10 cellular contexts compared by ENCODE assay signal in genomic region chr17:4584125-4584834, GRCh38. TPM values are rescaled to one million over a fixed set of nuclear protein-coding genes. Genes with fewer than 3 reads are reported as not detected.
DNase-seq lines count a peak whose midpoint lies in the region; ATAC-seq, FAIRE-seq and TF ChIP-seq lines count a peak whose summit lies in the region.
"Had no signal": no experiment of that assay in that cellular context is flagged by ENCODE, and none has a peak within 500 bp of the region (broad histone marks: within the 10 kb centered on the region; RNA-seq: fewer than 3 reads in every experiment).

TSS of gene SMTNL2 (plus strand) at chr17:4584529. CDS start at chr17:4584606, 77 bp downstream.

- peak within 1 kb of the TSS; percentile 41 for H3K4me3 Mint-ChIP-seq in activated T-helper 17 cell treated with anti-CD3 and anti-CD28 coated beads, Interleukin-2, amount 50 U/mL, for 72 hours
- H3K4me3 Mint-ChIP-seq in stimulated activated naive B cell treated with anti-CD40 and anti-IgM and Interleukin-4, amounts not matched to agents 10 μg/mL and 1 μg/mL and 100 μg/mL, for 72 hours: peak within 1 kb of the TSS; percentile 74 to 79

- peaks cover 27 to 43% of the 10 kb centered on the region in 2 donors for H3K4me1 ChIP-seq in kidney (ENCODE audit: control insufficient read depth in 1 of 2, insufficient read depth in 1 of 2, low read depth in 1 of 2, low read length in 2 of 2)

- FAIRE-seq in kidney (lab: Jason Lieb, UNC): no peak
- FAIRE-seq in H54 (lab: Jason Lieb, UNC): no peak
- FAIRE-seq: A204.1, frontal cortex had no signal

- H3K27ac Mint-ChIP-seq in activated T-helper 17 cell treated with anti-CD3 and anti-CD28 coated beads, Interleukin-2, amount 50 U/mL, for 72 hours: no peak within 1 kb of the TSS
- no peak within 1 kb of the TSS for H3K27ac Mint-ChIP-seq in stimulated activated naive B cell treated with anti-CD40 and anti-IgM and Interleukin-4, amounts not matched to agents 10 μg/mL and 1 μg/mL and 100 μg/mL, for 72 hours

- no peaks in the 10 kb centered on the region for H3K36me3 Mint-ChIP-seq in activated T-helper 17 cell treated with anti-CD3 and anti-CD28 coated beads, Interleukin-2, amount 50 U/mL, for 72 hours (ENCODE audit: low read depth)
- no peaks in the 10 kb centered on the region for H3K36me3 Mint-ChIP-seq in stimulated activated naive B cell treated with anti-CD40 and anti-IgM and Interleukin-4, amounts not matched to agents 10 μg/mL and 1 μg/mL and 100 μg/mL, for 72 hours

- no peak for ATAC-seq in activated T-helper 17 cell treated with anti-CD3 and anti-CD28 coated beads, Interleukin-2, amount 50 U/mL, for 72 hours (replicated peaks)
- peak; percentile 48 to 64 for ATAC-seq in stimulated activated naive B cell treated with anti-CD40 and anti-IgM and Interleukin-4, amounts not matched to agents 10 μg/mL and 1 μg/mL and 100 μg/mL, for 72 hours (replicated peaks)
- no peak for ATAC-seq in HG02885 (IDR thresholded peaks at IDR 0.05; ENCODE audit: poor library complexity, unreplicated experiment)

- H3K4me3 ChIP-seq in kidney (ENCODE audit: low read length in 2 of 2): peak within 1 kb of the TSS; percentile 59 to 72

- H3K9me3 ChIP-seq in kidney (ENCODE audit: control insufficient read depth in 1 of 2, low read length in 2 of 2): no peaks in the 10 kb centered on the region

- peaks cover 35% of the 10 kb centered on the region for H3K27me3 Mint-ChIP-seq in activated T-helper 17 cell treated with anti-CD3 and anti-CD28 coated beads, Interleukin-2, amount 50 U/mL, for 72 hours
- peaks cover 56 to 69% of the 10 kb centered on the region in 2 donors for H3K27me3 Mint-ChIP-seq in stimulated activated naive B cell treated with anti-CD40 and anti-IgM and Interleukin-4, amounts not matched to agents 10 μg/mL and 1 μg/mL and 100 μg/mL, for 72 hours

- no peaks in the 10 kb centered on the region for H3K9me3 Mint-ChIP-seq in activated T-helper 17 cell treated with anti-CD3 and anti-CD28 coated beads, Interleukin-2, amount 50 U/mL, for 72 hours
- no peaks in the 10 kb centered on the region for H3K9me3 Mint-ChIP-seq in stimulated activated naive B cell treated with anti-CD40 and anti-IgM and Interleukin-4, amounts not matched to agents 10 μg/mL and 1 μg/mL and 100 μg/mL, for 72 hours

- H3K9ac ChIP-seq in kidney (ENCODE audit: low read length in 2 of 2): peak within 1 kb of the TSS; percentile 25 to 79

- DNase-seq in NCI-H1105 treated with DMSO at 0.1 percent for 48 hours (lab: John Stamatoyannopoulos, UW): peak; percentile 30
- no peak for DNase-seq in NCI-H1105 (lab: John Stamatoyannopoulos, UW)
- peak; percentile 88 for DNase-seq in kidney
- no peak for DNase-seq in stimulated activated naive B cell treated with anti-CD40 and anti-IgM and Interleukin-4, amounts not matched to agents 10 μg/mL and 1 μg/mL and 100 μg/mL, for 72 hours
- DNase-seq in H54 (ENCODE audit: insufficient read length, low spot score): no peak
- no peak for DNase-seq in DMS153 treated with DMSO at 0.1 percent for 48 hours (lab: John Stamatoyannopoulos, UW; ENCODE audit: unreplicated experiment)

- H3K36me3 ChIP-seq in kidney (ENCODE audit: control insufficient read depth in 1 of 2, insufficient read depth in 2 of 2, low read length in 2 of 2): no peaks in the 10 kb centered on the region

- intact Hi-C loops in kidney (cut with DNase I): no loop called here

- TF ChIP-seq CTCF in kidney (IDR thresholded peaks at IDR 0.05; ENCODE audit: borderline replicate concordance, extremely low read depth, insufficient read depth): no peak

- no peaks in the 10 kb centered on the region for H3K4me1 Mint-ChIP-seq in activated T-helper 17 cell treated with anti-CD3 and anti-CD28 coated beads, Interleukin-2, amount 50 U/mL, for 72 hours
- peaks cover 7 to 9% of the 10 kb centered on the region in 2 donors for H3K4me1 Mint-ChIP-seq in stimulated activated naive B cell treated with anti-CD40 and anti-IgM and Interleukin-4, amounts not matched to agents 10 μg/mL and 1 μg/mL and 100 μg/mL, for 72 hours

- TF ChIP-seq POLR2A in H54 (IDR thresholded peaks at IDR 0.05; ENCODE audit: low read depth, low read length): no peak

- peak within 1 kb of the TSS; percentile 82 to 95 for H3K27ac ChIP-seq in kidney (ENCODE audit: low read depth in 2 of 2, low read length in 2 of 2)

RNA-seq across cellular contexts. Expression of gene SMTNL2, which starts in this region (rescaled TPM):
- not detected for total RNA-seq in activated T-helper 17 cell treated with anti-CD3 and anti-CD28 coated beads, Interleukin-2, amount 50 U/mL, for 72 hours
- total RNA-seq in kidney: 25.6 TPM
- polyA plus RNA-seq in kidney (ENCODE audit: insufficient read depth, low read depth, low replicate concordance): 58.1 TPM

Comparison
In these comparisons a context has a peak if more than half of its experiments do, and no peak if none do; other contexts are left out.
1. RNA of gene SMTNL2 (total RNA-seq): 25.6 TPM in kidney (single experiment); not detected in activated T-helper 17 cell treated with anti-CD3 and anti-CD28 coated beads, Interleukin-2, amount 50 U/mL, for 72 hours; every median in the first group is over 10 times any median in the second.
2. DNase-seq: peak in NCI-H1105 treated with DMSO at 0.1 percent for 48 hours (single experiment) and kidney (single experiment); none in NCI-H1105 (single experiment), stimulated activated naive B cell treated with anti-CD40 and anti-IgM and Interleukin-4, amounts not matched to agents 10 μg/mL and 1 μg/mL and 100 μg/mL, for 72 hours (single experiment), H54 (single experiment) and DMS153 treated with DMSO at 0.1 percent for 48 hours (single experiment).
3. ATAC-seq: peak in stimulated activated naive B cell treated with anti-CD40 and anti-IgM and Interleukin-4, amounts not matched to agents 10 μg/mL and 1 μg/mL and 100 μg/mL, for 72 hours (2 of 2); none in activated T-helper 17 cell treated with anti-CD3 and anti-CD28 coated beads, Interleukin-2, amount 50 U/mL, for 72 hours (single experiment) and HG02885 (single experiment).